8 cellular contexts compared by ENCODE assay signal in genomic region chr9:113349434-113350337, GRCh38. TPM values are rescaled to one million over a fixed set of nuclear protein-coding genes. Genes with fewer than 3 reads are reported as not detected.
DNase-seq lines count a peak whose midpoint lies in the region; ATAC-seq, FAIRE-seq and TF ChIP-seq lines count a peak whose summit lies in the region.

TSS of gene BSPRY (plus strand) at chr9:113349541. CDS start at chr9:113349580, 39 bp downstream.

- H3K27ac Mint-ChIP-seq in WTC11: no peak within 1 kb of the TSS
- peak within 1 kb of the TSS; percentile 46 to 89 for H3K27ac Mint-ChIP-seq in natural killer cell treated with Interleukin-12 subunit alpha and Interleukin-12 subunit beta and Interleukin-15 and Interleukin-18, amount 100 ng/mL, for 72 hours

- ATAC-seq in WTC11: peak; percentile 88
- ATAC-seq in natural killer cell treated with Interleukin-12 subunit alpha and Interleukin-12 subunit beta and Interleukin-15 and Interleukin-18, amount 100 ng/mL, for 72 hours: peak; percentile 78 to 82

- H3K4me1 Mint-ChIP-seq in WTC11: peaks cover 19% of the 10 kb centered on the region
- peaks cover 30 to 34% of the 10 kb centered on the region in 2 donors for H3K4me1 Mint-ChIP-seq in natural killer cell treated with Interleukin-12 subunit alpha and Interleukin-12 subunit beta and Interleukin-15 and Interleukin-18, amount 100 ng/mL, for 72 hours (ENCODE audit: low read depth in 2 of 2)

- POLR2A ChIA-PET in WTC11 (lab: Charles Lee) (interaction anchor here (0.6 to 1.5 kb wide), 3 partner anchors 10 to 62 kb away, joined by 3 to 15 read pairs (median 3); partner anchors contain the start of genes HDHD3 and WDR31), endothelial cell of umbilical vein (lab: Charles Lee) (no interaction called here)

- H3K4me3 Mint-ChIP-seq in WTC11: peak within 1 kb of the TSS; percentile 83
- peak within 1 kb of the TSS; percentile 89 for H3K4me3 Mint-ChIP-seq in natural killer cell treated with Interleukin-12 subunit alpha and Interleukin-12 subunit beta and Interleukin-15 and Interleukin-18, amount 100 ng/mL, for 72 hours

- peaks cover 3% of the 10 kb centered on the region for H3K4me1 ChIP-seq in endothelial cell of umbilical vein (ENCODE audit: control insufficient read depth, extremely low read depth, insufficient read depth, low read length)

- H4K20me1 ChIP-seq in endothelial cell of umbilical vein (replicated peaks; ENCODE audit: control insufficient read depth, extremely low read depth, insufficient read depth, low read length): no peaks in the 10 kb centered on the region

- H3K9me3 ChIP-seq in endothelial cell of umbilical vein (replicated peaks; ENCODE audit: control insufficient read depth, insufficient read depth, low read length): no peaks in the 10 kb centered on the region

- H3K79me2 ChIP-seq in endothelial cell of umbilical vein (ENCODE audit: control insufficient read depth, insufficient read depth, low read length): no peaks in the 10 kb centered on the region

- H3K36me3 Mint-ChIP-seq in WTC11: no peaks in the 10 kb centered on the region
- no peaks in the 10 kb centered on the region for H3K36me3 Mint-ChIP-seq in natural killer cell treated with Interleukin-12 subunit alpha and Interleukin-12 subunit beta and Interleukin-15 and Interleukin-18, amount 100 ng/mL, for 72 hours

- dilution Hi-C loops in endothelial cell of umbilical vein (cut with MboI; ENCODE audit: extremely low pct_ligation_motif_present, low sequenced_read_pairs): no loop called here

- TF ChIP-seq CTCF in WTC11 (IDR thresholded peaks at IDR 0.05) (no peak), endothelial cell of umbilical vein (IDR thresholded peaks at IDR 0.05; ENCODE audit: extremely low read depth in 1 of 2, insufficient read depth in 1 of 2, low read depth in 1 of 2, low read length in 2 of 2) (no peak)

- peaks cover 42 to 52% of the 10 kb centered on the region in 2 experiments for H3K27me3 ChIP-seq in endothelial cell of umbilical vein (ENCODE audit: control insufficient read depth in 2 of 2, insufficient read depth in 2 of 2, low read length in 2 of 2)

- no peak within 1 kb of the TSS for H3K9ac ChIP-seq in endothelial cell of umbilical vein (replicated peaks; ENCODE audit: extremely low read depth, insufficient read depth, low read length)

- no peaks in the 10 kb centered on the region for H3K9me3 Mint-ChIP-seq in WTC11
- no peaks in the 10 kb centered on the region for H3K9me3 Mint-ChIP-seq in natural killer cell treated with Interleukin-12 subunit alpha and Interleukin-12 subunit beta and Interleukin-15 and Interleukin-18, amount 100 ng/mL, for 72 hours

- DNase-seq in NCI-H2196 (lab: John Stamatoyannopoulos, UW; ENCODE audit: unreplicated experiment) (peak; percentile 69), NCI-H2196 treated with DMSO at 0.1 percent for 48 hours (lab: John Stamatoyannopoulos, UW; ENCODE audit: unreplicated experiment) (no peak), HT-29 (ENCODE audit: low spot score) (peak; percentile 63), WTC11 (ENCODE audit: low spot score) (peak; percentile 35), endothelial cell of umbilical vein (ENCODE audit: low read depth, low spot score) (no peak), superior temporal gyrus (ENCODE audit: extremely low spot score) (no peak), dedifferentiated amniotic fluid mesenchymal stem cell (ENCODE audit: extremely low spot score) (no peak)
- peak; percentile 71 for DNase-seq in natural killer cell treated with Interleukin-12 subunit alpha and Interleukin-12 subunit beta and Interleukin-15 and Interleukin-18, amount 100 ng/mL, for 72 hours (ENCODE audit: low spot score)

- no peak for TF ChIP-seq POLR2A in endothelial cell of umbilical vein (IDR thresholded peaks at IDR 0.05; ENCODE audit: low read depth, low read length)

- no peak for FAIRE-seq in endothelial cell of umbilical vein (lab: Jason Lieb, UNC)

- H3K27ac ChIP-seq in endothelial cell of umbilical vein (ENCODE audit: insufficient read depth, low read depth, low read length): no peak within 1 kb of the TSS

- peak within 1 kb of the TSS; percentile 28 for H3K4me2 ChIP-seq in endothelial cell of umbilical vein (ENCODE audit: insufficient read depth, low read length)

- H3K9me1 ChIP-seq in endothelial cell of umbilical vein (replicated peaks; ENCODE audit: control insufficient read depth, extremely low read depth, insufficient read depth, low read length): no peaks in the 10 kb centered on the region

- peaks cover 39% of the 10 kb centered on the region for H3K27me3 Mint-ChIP-seq in WTC11 (ENCODE audit: low read depth)
- H3K27me3 Mint-ChIP-seq in natural killer cell treated with Interleukin-12 subunit alpha and Interleukin-12 subunit beta and Interleukin-15 and Interleukin-18, amount 100 ng/mL, for 72 hours: no peaks in the 10 kb centered on the region

- H3K4me3 ChIP-seq in endothelial cell of umbilical vein (replicated peaks in 1 of 3; ENCODE audit: insufficient read depth in 1 of 3, low read depth in 1 of 3, low read length in 3 of 3): peak within 1 kb of the TSS in 1 of 3 experiments; percentile 3

- CTCF ChIA-PET in WTC11 (lab: Charles Lee) (interaction anchor here (0.8 to 3.0 kb wide), 11 partner anchors 9 to 306 kb away, joined by 3 to 16 read pairs (median 4); partner anchors contain the start of genes ALAD, C9orf43, CDC26 and POLE3), endothelial cell of umbilical vein (lab: Charles Lee) (interaction anchor here (1.7 to 2.2 kb wide), 3 partner anchors 10 to 55 kb away, joined by 3 to 5 read pairs (median 5); partner anchors contain the start of gene WDR31)

- intact Hi-C loops in endothelial cell of umbilical vein (cut with micrococcal nuclease): no loop called here

- no peak within 1 kb of the TSS for H2AFZ ChIP-seq in endothelial cell of umbilical vein (ENCODE audit: low read depth, low read length)

- H3K36me3 ChIP-seq in endothelial cell of umbilical vein (ENCODE audit: control insufficient read depth in 2 of 2, extremely low read depth in 1 of 2, insufficient read depth in 2 of 2, low read length in 2 of 2): no peaks in the 10 kb centered on the region

- no TSS peak for BruUV-seq in endothelial cell of umbilical vein (replicated peaks; lab: Mats Ljungman, UMichigan)

TF ChIP-seq in WTC11, 78 proteins besides CTCF, POLR2A, EP300 and RAD21 (continues in another document):
- TF ChIP-seq GTF2I (CRISPR knock-in tag; conservative IDR thresholded peaks at IDR 0.05) (peak; percentile 92), TEAD4 (CRISPR knock-in tag; IDR thresholded peaks at IDR 0.05) (no peak), ZNF138 (CRISPR knock-in tag; conservative IDR thresholded peaks at IDR 0.05) (no peak)
- TF ChIP-seq, protein P1, sequence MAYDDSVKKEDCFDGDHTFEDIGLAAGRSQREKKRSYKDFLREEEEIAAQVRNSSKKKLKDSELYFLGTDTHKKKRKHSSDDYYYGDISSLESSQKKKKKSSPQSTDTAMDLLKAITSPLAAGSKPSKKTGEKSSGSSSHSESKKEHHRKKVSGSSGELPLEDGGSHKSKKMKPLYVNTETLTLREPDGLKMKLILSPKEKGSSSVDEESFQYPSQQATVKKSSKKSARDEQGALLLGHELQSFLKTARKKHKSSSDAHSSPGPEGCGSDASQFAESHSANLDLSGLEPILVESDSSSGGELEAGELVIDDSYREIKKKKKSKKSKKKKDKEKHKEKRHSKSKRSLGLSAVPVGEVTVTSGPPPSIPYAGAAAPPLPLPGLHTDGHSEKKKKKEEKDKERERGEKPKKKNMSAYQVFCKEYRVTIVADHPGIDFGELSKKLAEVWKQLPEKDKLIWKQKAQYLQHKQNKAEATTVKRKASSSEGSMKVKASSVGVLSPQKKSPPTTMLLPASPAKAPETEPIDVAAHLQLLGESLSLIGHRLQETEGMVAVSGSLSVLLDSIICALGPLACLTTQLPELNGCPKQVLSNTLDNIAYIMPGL (CRISPR knock-in tag; IDR thresholded peaks at IDR 0.05): 0 out of 2 replicates have a peak, but pooled peaks have one; percentile 59

TF ChIP-seq in endothelial cell of umbilical vein, 7 proteins besides CTCF, POLR2A, EP300 and RAD21:
- TF ChIP-seq POLR2AphosphoS5 (IDR thresholded peaks at IDR 0.05; ENCODE audit: insufficient read depth, low read depth, low read length) (no peak), EZH2 (IDR thresholded peaks at IDR 0.05; ENCODE audit: borderline replicate concordance, low read depth, low read length, severe bottlenecking) (peak; percentile 91), GATA2 (IDR thresholded peaks at IDR 0.05; ENCODE audit: insufficient read depth, insufficient read length, low read depth, low read length) (no peak)

RNA-seq across cellular contexts. Expression of gene BSPRY, which starts in this region (rescaled TPM):
- 31.5 and 34.1 TPM in 2 replicates for total RNA-seq in HT-29 (2014; rRNA removed; shearing (Covaris generic))
- total RNA-seq in WTC11 (2021) (6.4 to 8.0 TPM (median 7.2 TPM) in 3 replicates), endothelial cell of umbilical vein (not detected in 2 replicates)
- not detected in 2 replicates for polyA plus RNA-seq in endothelial cell of umbilical vein
- polyA plus RNA-seq in endothelial cell of umbilical vein (2011; cell fraction: cytosol; rRNA removed): not detected in 2 replicates
- polyA plus RNA-seq in endothelial cell of umbilical vein (2011; cell fraction: nucleus; rRNA removed): not detected in 2 replicates
- not detected in 2 replicates for polyA plus RNA-seq in endothelial cell of umbilical vein (2012)
- polyA minus RNA-seq in endothelial cell of umbilical vein: not detected in 2 replicates
- not detected for polyA minus RNA-seq in endothelial cell of umbilical vein (2011; cell fraction: cytosol; rRNA and poly(A)+ RNA removed)
- not detected in 2 replicates for polyA minus RNA-seq in endothelial cell of umbilical vein (2011; cell fraction: nucleus; rRNA and poly(A)+ RNA removed)
- total RNA-seq in natural killer cell treated with Interleukin-12 subunit alpha and Interleukin-12 subunit beta and Interleukin-15 and Interleukin-18, amount 100 ng/mL, for 72 hours: 1 to 10 TPM; 2.5 to 5.0 TPM

Comparison
In these comparisons a context has a peak if more than half of its experiments do, and no peak if none do; other contexts are left out.
1. DNase-seq: peak in NCI-H2196 (single experiment), HT-29 (single experiment), WTC11 (single experiment) and natural killer cell treated with Interleukin-12 subunit alpha and Interleukin-12 subunit beta and Interleukin-15 and Interleukin-18, amount 100 ng/mL, for 72 hours (single experiment); none in NCI-H2196 treated with DMSO at 0.1 percent for 48 hours (single experiment), endothelial cell of umbilical vein (single experiment), superior temporal gyrus (single experiment) and dedifferentiated amniotic fluid mesenchymal stem cell (single experiment).